ENCODE assay signal across 2 cellular contexts in genomic region chr13:110127986-110128511, GRCh38.
A peak's percentile ranks its signal among the peaks of the same experiment; 100 is the strongest.
TF ChIP-seq lines count a peak whose summit lies in the region.

No MANE protein-coding gene starts in this region.

TF ChIP-seq in SK-N-SH, 30 proteins besides CTCF, POLR2A, EP300 and RAD21 (continued from another document):
- TF ChIP-seq USF2 (IDR thresholded peaks at IDR 0.05; ENCODE audit: borderline replicate concordance, low read depth, low read length) (no peak), FOSL2 (IDR thresholded peaks at IDR 0.05; ENCODE audit: borderline replicate concordance, low read depth) (peak; percentile 35; the same call in 1 of the 2 replicates), RCOR1 (IDR thresholded peaks at IDR 0.05; ENCODE audit: low read length) (no peak), TAF1 (IDR thresholded peaks at IDR 0.05; ENCODE audit: borderline replicate concordance, low read depth, low read length) (no peak)

TF ChIP-seq in SK-N-SH treated with all-trans-retinoic acid at 6 μM for 48 hours, 23 proteins besides CTCF, POLR2A, EP300 and RAD21 (continued from another document):
- TF ChIP-seq TSHZ2 (CRISPR knock-in tag; IDR thresholded peaks at IDR 0.05) (no peak), OSR1 (CRISPR knock-in tag; IDR thresholded peaks at IDR 0.05) (no peak), PATZ1 (CRISPR knock-in tag; IDR thresholded peaks at IDR 0.05; ENCODE audit: borderline replicate concordance) (no peak), ARNTL (CRISPR knock-in tag; IDR thresholded peaks at IDR 0.05; ENCODE audit: borderline replicate concordance, low read depth) (no peak), ZFP30 (CRISPR knock-in tag; IDR thresholded peaks at IDR 0.05) (no peak), CSRNP3 (CRISPR knock-in tag; IDR thresholded peaks at IDR 0.05) (no peak)
TF ChIP-seq in SK-N-SH treated with all-trans-retinoic acid at 6 μM for 48 hours: peak in this region for 0.
